In the genomic region with DNA sequence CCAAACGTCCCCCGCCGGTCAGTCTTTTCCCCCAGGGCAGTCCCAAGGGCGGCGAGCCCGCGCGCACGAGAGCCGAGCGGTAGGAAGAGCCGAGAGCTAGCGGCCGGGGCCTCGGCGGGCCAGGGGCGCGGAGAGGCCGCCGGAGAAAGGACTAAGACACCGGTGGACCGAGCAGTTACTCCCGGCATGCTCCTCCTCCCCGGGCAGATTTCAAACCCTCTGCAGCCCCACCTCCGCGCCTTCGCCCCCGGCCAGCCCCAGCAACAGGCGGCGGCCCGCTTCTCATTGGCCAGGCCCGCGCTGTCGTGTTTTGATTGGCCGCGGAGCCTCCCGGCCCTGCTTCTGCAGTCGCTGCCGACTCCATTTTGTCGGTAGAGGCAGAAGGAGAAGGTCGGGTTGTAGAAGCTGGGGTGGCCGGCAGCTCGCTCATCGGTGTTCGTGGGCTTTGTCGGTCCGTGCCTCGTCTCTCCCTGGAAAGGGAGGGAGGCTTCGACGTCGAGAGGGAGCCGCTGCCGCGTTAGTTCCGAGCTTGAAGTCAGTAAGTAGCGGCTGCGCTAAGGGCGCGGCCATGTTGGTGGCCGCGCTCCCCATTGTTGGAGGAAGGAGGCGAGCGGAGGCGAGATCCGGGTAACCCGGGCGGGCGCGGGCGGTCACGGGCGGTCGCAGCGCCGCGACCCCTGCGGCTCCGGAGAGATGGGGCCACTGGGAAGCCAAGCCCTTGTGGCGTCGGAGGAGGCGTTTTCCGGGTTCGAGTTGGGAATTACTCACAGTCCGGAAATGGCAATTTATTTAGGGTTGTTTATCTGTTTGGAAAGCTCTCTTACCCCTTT, we compare ENCODE assay signal across 1 cellular context.
A peak's percentile ranks its signal among the peaks of the same experiment; 100 is the strongest.
TF ChIP-seq lines count a peak whose summit lies in the region.

A gene with protein sequence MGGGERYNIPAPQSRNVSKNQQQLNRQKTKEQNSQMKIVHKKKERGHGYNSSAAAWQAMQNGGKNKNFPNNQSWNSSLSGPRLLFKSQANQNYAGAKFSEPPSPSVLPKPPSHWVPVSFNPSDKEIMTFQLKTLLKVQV (plus strand): TSS at position 368 of the 830 bp plus-strand sequence. CDS start 1,630 bp downstream, outside the sequence.

TF ChIP-seq in K562, 482 proteins besides CTCF, POLR2A, EP300 and RAD21 (continued from another document and continues in another):
- TF ChIP-seq PRDM10 (IDR thresholded peaks at IDR 0.05; ENCODE audit: partially characterized antibody) (peak; percentile 14), ARID3B (CRISPR knock-in tag; IDR thresholded peaks at IDR 0.05; ENCODE audit: borderline replicate concordance) (0 out of 2 replicates have a peak, but pooled peaks have one; percentile 40), ZNF140 (CRISPR knock-in tag; IDR thresholded peaks at IDR 0.05) (no peak), ZBTB11 (CRISPR knock-in tag; IDR thresholded peaks at IDR 0.05) (peak in 2 of 3 experiments; percentile 26 to 91; a peak in 2 of 6 replicates), ZFP36 (IDR thresholded peaks at IDR 0.05; ENCODE audit: low read depth, low read length, partially characterized antibody) (peak; percentile 44), CREB1 (IDR thresholded peaks at IDR 0.05) (0 out of 2 replicates have a peak, but pooled peaks have one; percentile 18), CREB1 (CRISPR knock-in tag; IDR thresholded peaks at IDR 0.05) (peak; percentile 59; the same call in 1 of the 2 replicates), ZNF175 (CRISPR knock-in tag; IDR thresholded peaks at IDR 0.05; ENCODE audit: low read depth) (no peak; the same call in 1 of the 2 replicates), RCOR1 (IDR thresholded peaks at IDR 0.05; ENCODE audit: borderline replicate concordance in 1 of 2, low read depth in 2 of 2, low read length in 2 of 2) (peak in 1 of 2 experiments; percentile 39; a peak in 1 of 4 replicates), YBX1 (IDR thresholded peaks at IDR 0.05) (no peak), NBN (IDR thresholded peaks at IDR 0.05; ENCODE audit: low read depth) (0 out of 2 replicates have a peak, but pooled peaks have one; percentile 17), NKRF (IDR thresholded peaks at IDR 0.05; ENCODE audit: borderline replicate concordance) (peak; percentile 70; the same call in 1 of the 2 replicates), CHD2 (IDR thresholded peaks at IDR 0.05; ENCODE audit: low read depth, low read length) (peak; percentile 53), MTA1 (IDR thresholded peaks at IDR 0.05; ENCODE audit: borderline replicate concordance) (peak; percentile 53; the same call in 1 of the 2 replicates), SREBF1 (IDR thresholded peaks at IDR 0.05; ENCODE audit: borderline replicate concordance, low read depth, low read length) (no peak), TOE1 (IDR thresholded peaks at IDR 0.05; ENCODE audit: borderline replicate concordance) (peak; percentile 37), TOE1 (CRISPR knock-in tag; IDR thresholded peaks at IDR 0.05; ENCODE audit: borderline replicate concordance, low read depth) (no peak), ID3 (CRISPR knock-in tag; IDR thresholded peaks at IDR 0.05) (no peak), ID3 (tag; IDR thresholded peaks at IDR 0.05) (no peak; the same call in 1 of the 2 replicates)
- TF ChIP-seq, protein P1, sequence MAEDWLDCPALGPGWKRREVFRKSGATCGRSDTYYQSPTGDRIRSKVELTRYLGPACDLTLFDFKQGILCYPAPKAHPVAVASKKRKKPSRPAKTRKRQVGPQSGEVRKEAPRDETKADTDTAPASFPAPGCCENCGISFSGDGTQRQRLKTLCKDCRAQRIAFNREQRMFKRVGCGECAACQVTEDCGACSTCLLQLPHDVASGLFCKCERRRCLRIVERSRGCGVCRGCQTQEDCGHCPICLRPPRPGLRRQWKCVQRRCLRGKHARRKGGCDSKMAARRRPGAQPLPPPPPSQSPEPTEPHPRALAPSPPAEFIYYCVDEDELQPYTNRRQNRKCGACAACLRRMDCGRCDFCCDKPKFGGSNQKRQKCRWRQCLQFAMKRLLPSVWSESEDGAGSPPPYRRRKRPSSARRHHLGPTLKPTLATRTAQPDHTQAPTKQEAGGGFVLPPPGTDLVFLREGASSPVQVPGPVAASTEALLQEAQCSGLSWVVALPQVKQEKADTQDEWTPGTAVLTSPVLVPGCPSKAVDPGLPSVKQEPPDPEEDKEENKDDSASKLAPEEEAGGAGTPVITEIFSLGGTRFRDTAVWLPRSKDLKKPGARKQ (CRISPR knock-in tag; IDR thresholded peaks at IDR 0.05) = no peak
- TF ChIP-seq, protein P2, sequence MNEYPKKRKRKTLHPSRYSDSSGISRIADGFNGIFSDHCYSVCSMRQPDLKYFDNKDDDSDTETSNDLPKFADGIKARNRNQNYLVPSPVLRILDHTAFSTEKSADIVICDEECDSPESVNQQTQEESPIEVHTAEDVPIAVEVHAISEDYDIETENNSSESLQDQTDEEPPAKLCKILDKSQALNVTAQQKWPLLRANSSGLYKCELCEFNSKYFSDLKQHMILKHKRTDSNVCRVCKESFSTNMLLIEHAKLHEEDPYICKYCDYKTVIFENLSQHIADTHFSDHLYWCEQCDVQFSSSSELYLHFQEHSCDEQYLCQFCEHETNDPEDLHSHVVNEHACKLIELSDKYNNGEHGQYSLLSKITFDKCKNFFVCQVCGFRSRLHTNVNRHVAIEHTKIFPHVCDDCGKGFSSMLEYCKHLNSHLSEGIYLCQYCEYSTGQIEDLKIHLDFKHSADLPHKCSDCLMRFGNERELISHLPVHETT (CRISPR knock-in tag; conservative IDR thresholded peaks at IDR 0.05 in 1 of 2, IDR thresholded peaks at IDR 0.05 in 1 of 2) = peak in 1 of 2 experiments; percentile 94; a peak in 2 of 4 replicates
- TF ChIP-seq, protein P3, sequence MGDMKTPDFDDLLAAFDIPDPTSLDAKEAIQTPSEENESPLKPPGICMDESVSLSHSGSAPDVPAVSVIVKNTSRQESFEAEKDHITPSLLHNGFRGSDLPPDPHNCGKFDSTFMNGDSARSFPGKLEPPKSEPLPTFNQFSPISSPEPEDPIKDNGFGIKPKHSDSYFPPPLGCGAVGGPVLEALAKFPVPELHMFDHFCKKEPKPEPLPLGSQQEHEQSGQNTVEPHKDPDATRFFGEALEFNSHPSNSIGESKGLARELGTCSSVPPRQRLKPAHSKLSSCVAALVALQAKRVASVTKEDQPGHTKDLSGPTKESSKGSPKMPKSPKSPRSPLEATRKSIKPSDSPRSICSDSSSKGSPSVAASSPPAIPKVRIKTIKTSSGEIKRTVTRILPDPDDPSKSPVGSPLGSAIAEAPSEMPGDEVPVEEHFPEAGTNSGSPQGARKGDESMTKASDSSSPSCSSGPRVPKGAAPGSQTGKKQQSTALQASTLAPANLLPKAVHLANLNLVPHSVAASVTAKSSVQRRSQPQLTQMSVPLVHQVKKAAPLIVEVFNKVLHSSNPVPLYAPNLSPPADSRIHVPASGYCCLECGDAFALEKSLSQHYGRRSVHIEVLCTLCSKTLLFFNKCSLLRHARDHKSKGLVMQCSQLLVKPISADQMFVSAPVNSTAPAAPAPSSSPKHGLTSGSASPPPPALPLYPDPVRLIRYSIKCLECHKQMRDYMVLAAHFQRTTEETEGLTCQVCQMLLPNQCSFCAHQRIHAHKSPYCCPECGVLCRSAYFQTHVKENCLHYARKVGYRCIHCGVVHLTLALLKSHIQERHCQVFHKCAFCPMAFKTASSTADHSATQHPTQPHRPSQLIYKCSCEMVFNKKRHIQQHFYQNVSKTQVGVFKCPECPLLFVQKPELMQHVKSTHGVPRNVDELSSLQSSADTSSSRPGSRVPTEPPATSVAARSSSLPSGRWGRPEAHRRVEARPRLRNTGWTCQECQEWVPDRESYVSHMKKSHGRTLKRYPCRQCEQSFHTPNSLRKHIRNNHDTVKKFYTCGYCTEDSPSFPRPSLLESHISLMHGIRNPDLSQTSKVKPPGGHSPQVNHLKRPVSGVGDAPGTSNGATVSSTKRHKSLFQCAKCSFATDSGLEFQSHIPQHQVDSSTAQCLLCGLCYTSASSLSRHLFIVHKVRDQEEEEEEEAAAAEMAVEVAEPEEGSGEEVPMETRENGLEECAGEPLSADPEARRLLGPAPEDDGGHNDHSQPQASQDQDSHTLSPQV (IDR thresholded peaks at IDR 0.05) = no peak
- TF ChIP-seq, protein P4, sequence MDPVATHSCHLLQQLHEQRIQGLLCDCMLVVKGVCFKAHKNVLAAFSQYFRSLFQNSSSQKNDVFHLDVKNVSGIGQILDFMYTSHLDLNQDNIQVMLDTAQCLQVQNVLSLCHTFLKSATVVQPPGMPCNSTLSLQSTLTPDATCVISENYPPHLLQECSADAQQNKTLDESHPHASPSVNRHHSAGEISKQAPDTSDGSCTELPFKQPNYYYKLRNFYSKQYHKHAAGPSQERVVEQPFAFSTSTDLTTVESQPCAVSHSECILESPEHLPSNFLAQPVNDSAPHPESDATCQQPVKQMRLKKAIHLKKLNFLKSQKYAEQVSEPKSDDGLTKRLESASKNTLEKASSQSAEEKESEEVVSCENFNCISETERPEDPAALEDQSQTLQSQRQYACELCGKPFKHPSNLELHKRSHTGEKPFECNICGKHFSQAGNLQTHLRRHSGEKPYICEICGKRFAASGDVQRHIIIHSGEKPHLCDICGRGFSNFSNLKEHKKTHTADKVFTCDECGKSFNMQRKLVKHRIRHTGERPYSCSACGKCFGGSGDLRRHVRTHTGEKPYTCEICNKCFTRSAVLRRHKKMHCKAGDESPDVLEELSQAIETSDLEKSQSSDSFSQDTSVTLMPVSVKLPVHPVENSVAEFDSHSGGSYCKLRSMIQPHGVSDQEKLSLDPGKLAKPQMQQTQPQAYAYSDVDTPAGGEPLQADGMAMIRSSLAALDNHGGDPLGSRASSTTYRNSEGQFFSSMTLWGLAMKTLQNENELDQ (CRISPR knock-in tag; IDR thresholded peaks at IDR 0.05; ENCODE audit: borderline replicate concordance) = no peak
